8 cellular contexts compared by ENCODE assay signal in the genomic region with DNA sequence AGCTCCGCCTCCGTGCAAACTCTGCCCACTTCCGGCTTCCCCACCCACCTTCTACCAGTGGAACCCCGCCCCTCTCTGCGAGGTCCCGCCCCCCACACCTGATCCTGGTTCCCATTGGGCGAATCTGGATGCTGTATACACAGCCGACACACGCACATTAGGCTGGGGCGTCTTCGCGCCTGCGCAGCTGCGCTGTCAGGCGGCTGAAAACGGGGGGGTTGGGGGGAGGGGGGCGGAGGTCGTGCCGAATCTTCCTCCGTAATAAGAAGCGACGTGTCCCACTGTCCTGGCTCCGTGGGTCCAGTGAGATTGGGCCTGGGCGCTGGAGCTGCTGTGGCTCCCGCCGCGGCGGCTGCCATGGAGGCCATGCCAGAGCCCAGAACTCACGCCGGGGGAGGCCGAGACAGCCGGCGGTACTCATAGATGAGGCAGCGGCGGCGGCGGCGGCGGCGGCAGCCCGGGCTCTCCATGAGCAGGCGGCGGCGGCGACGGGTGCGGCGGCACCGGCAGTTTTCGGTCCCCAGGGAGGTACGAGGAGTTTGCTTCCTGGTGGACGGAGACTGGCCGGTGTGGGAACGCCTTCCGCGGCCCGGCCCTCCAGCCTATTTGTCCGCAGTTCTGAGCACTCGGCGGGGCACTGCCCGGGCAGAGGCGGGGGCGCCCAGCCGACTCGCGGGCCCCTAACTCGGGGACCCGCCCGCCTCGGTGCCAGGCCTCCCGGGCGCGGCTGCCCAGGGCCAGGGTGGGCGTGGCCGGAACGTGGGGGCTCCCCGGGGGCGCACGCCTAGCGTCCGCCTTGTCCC.
A peak's percentile ranks its signal among the peaks of the same experiment; 100 is the strongest.
DNase-seq lines count a peak whose midpoint lies in the region; ATAC-seq, FAIRE-seq and TF ChIP-seq lines count a peak whose summit lies in the region.

No MANE protein-coding gene starts in this region.

- H3K9me3 ChIP-seq in kidney (ENCODE audit: control insufficient read depth in 1 of 2, low read length in 2 of 2): no peaks in the 10 kb centered on the region

- ATAC-seq in HG03378 (IDR thresholded peaks at IDR 0.05; ENCODE audit: unreplicated experiment): peak; percentile 85

- H3K4me3 ChIP-seq in kidney (ENCODE audit: low read length in 2 of 2): peak overlapping the region; percentile 89 to 90

- H3K4me1 ChIP-seq in kidney (ENCODE audit: control insufficient read depth in 1 of 2, insufficient read depth in 1 of 2, low read depth in 1 of 2, low read length in 2 of 2): peaks cover 3 to 4% of the 10 kb centered on the region in 2 donors

- TF ChIP-seq POLR2A in GM19099 (IDR thresholded peaks at IDR 0.05; ENCODE audit: extremely low read depth, insufficient read length, low read depth): peak; percentile 64

- H3K36me3 ChIP-seq in kidney (ENCODE audit: control insufficient read depth in 1 of 2, insufficient read depth in 2 of 2, low read length in 2 of 2): peaks cover 0 to 2% of the 10 kb centered on the region in 2 donors

- intact Hi-C loops in kidney (cut with DNase I): no loop called here

- DNase-seq in AML-193 (lab: John Stamatoyannopoulos, UW) (peak; percentile 77), NCI-H446 treated with DMSO at 0.1 percent for 48 hours (lab: John Stamatoyannopoulos, UW) (peak; percentile 93), cerebellar nuclear complex (lab: John Stamatoyannopoulos, UW) (peak; percentile 76 to 83), kidney (peak; percentile 99)
- DNase-seq in activated CD4-positive, CD25-positive, alpha-beta regulatory T cell treated with anti-CD3 and anti-CD28 coated beads, Interleukin-2, amount 50 U/mL, for 72 hours: peak; percentile 84
- peak; percentile 94 to 95 for DNase-seq in stimulated activated CD4-positive, alpha-beta T cell treated with anti-CD3 and anti-CD28 coated beads, Interleukin-15, amount 100 ng/mL, for 1 hour (ENCODE audit: low read depth in 1 of 2, low spot score in 1 of 2)

- no peak for FAIRE-seq in kidney (lab: Jason Lieb, UNC)

- H3K27ac ChIP-seq in kidney (ENCODE audit: low read depth in 2 of 2, low read length in 2 of 2): peak overlapping the region; percentile 97

- peak overlapping the region; percentile 63 to 90 for H3K9ac ChIP-seq in kidney (ENCODE audit: low read length in 2 of 2)

- TF ChIP-seq CTCF in kidney (IDR thresholded peaks at IDR 0.05; ENCODE audit: borderline replicate concordance, extremely low read depth, insufficient read depth): no peak

Comparison
In these comparisons a context has a peak if more than half of its experiments do, and no peak if none do; other contexts are left out.
1. Peak in every context shown above with its lines: DNase-seq, ATAC-seq, H3K4me3 ChIP-seq and H3K27ac ChIP-seq.